8 cellular contexts compared by ENCODE assay signal in the genomic region with DNA sequence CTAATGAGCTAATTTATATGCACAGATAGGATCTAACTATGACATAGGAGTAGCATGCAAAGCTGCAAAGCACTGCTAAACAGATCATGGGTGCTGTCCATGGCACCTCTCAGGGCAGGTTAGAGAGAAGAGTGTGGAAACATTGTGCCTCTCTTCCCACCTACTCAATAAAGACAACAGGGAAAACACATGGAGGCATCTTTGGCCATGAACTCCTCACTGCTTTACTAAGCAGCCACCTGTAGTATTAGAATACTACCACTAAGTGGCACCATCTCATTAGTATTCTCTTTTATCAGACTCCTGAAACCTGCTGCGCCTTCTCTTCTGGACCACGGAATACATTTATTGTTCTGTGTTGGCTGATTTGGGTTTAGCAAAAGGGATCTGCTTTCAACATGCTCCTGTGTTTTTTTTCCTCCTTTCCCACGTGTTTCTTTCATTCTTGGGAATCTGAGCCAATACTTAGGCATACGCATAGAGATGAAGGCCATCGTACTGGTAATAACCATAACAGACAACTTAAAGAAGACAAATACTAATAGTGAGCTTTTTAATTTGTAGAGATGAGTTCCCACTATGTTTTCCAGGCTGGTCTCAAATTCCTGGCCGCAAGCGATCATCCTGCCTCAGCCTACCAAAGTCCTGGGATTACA. TPM values are rescaled to one million over a fixed set of nuclear protein-coding genes. Genes with fewer than 3 reads are reported as not detected.
DNase-seq lines count a peak whose midpoint lies in the region; ATAC-seq and TF ChIP-seq lines count a peak whose summit lies in the region.

No MANE protein-coding gene starts in this region.

- POLR2A ChIA-PET in IMR-90 (lab: Charles Lee; ENCODE audit: unreplicated experiment): no interaction called here

- no peak overlapping the region for H3K23ac ChIP-seq in IMR-90 (ENCODE audit: low read depth, low read length)

- no peak overlapping the region for H2AFZ ChIP-seq in IMR-90 (replicated peaks; ENCODE audit: low read length, poor library complexity)

- TF ChIP-seq RAD21 in IMR-90 (IDR thresholded peaks at IDR 0.05; ENCODE audit: low read length): peak; percentile 82

- H3K4me3 ChIP-seq in IMR-90 (ENCODE audit: insufficient read depth, low read depth, low read length) (no peak overlapping the region), NT2/D1 (ENCODE audit: insufficient read length, low read depth) (no peak overlapping the region), left lung (no peak overlapping the region), upper lobe of left lung (no peak overlapping the region)

- H3K9me3 ChIP-seq in IMR-90 (ENCODE audit: control insufficient read depth, insufficient read depth, low read length): no peaks in the 10 kb centered on the region
- H3K9me3 ChIP-seq in NT2/D1 (ENCODE audit: insufficient read depth, low read length): no peaks in the 10 kb centered on the region
- no peaks in the 10 kb centered on the region for H3K9me3 ChIP-seq in left lung
- no peaks in the 10 kb centered on the region for H3K9me3 ChIP-seq in upper lobe of left lung

- intact Hi-C loops in IMR-90 (cut with micrococcal nuclease): loop anchor here (1.0 to 10.0 kb wide), 4 partner anchors 441 to 1814 kb away; no protein-coding TSS in a partner anchor
- intact Hi-C loops in left lung (cut with DNase I): loop anchor here in 1 of 2 donors (5.0 kb wide), 2 partner anchors 441 to 456 kb away; no protein-coding TSS in a partner anchor

- no peak overlapping the region for H3K56ac ChIP-seq in IMR-90 (ENCODE audit: extremely low read depth, insufficient read depth, low read length)

- no peak overlapping the region for H4K5ac ChIP-seq in IMR-90 (ENCODE audit: low read depth, low read length)

- no CpG with 5 or more reads among the region's 7 CpGs for WGBS in IMR-90 (ENCODE audit: extremely low coverage in 2 of 2, insufficient read length in 1 of 2), 2 experiments
- 49 to 55% methylated on average over 7 of the region's 7 CpGs for WGBS in upper lobe of left lung, 2 donors

- H2BK15ac ChIP-seq in IMR-90 (ENCODE audit: low read depth, low read length): no peak overlapping the region

- H2BK120ac ChIP-seq in IMR-90 (ENCODE audit: low read depth, low read length): no peak overlapping the region

- H3K36me3 ChIP-seq in IMR-90 (ENCODE audit: control insufficient read depth, insufficient read depth, low read length) (no peaks in the 10 kb centered on the region), NT2/D1 (ENCODE audit: insufficient read depth, insufficient read length, low read length) (no peaks in the 10 kb centered on the region), left lung (no peaks in the 10 kb centered on the region), upper lobe of left lung (no peaks in the 10 kb centered on the region)

- H3K18ac ChIP-seq in IMR-90 (ENCODE audit: low read depth, low read length): no peak overlapping the region

- H3K9me1 ChIP-seq in IMR-90 (ENCODE audit: insufficient read depth, low read length): no peaks in the 10 kb centered on the region

- in situ Hi-C loops in IMR-90 (cut with MboI; ENCODE audit: low sequenced_read_pairs): loop anchor here (5.0 to 10.0 kb wide), 3 partner anchors 434 to 664 kb away; no protein-coding TSS in a partner anchor

- no peak overlapping the region for H4K91ac ChIP-seq in IMR-90 (ENCODE audit: insufficient read depth, low read depth, low read length)

- no peak overlapping the region for H3K4ac ChIP-seq in IMR-90 (ENCODE audit: low read depth, low read length)

- dilution Hi-C loops in IMR-90 (cut with HindIII; ENCODE audit: low sequenced_read_pairs, unreplicated experiment): no loop called here

- H3K27me3 ChIP-seq in IMR-90 (ENCODE audit: control insufficient read depth, insufficient read depth, low read length) (peaks cover 8% of the 10 kb centered on the region), NT2/D1 (ENCODE audit: insufficient read depth, insufficient read length) (no peaks in the 10 kb centered on the region), left lung (peaks cover 0 to 10% of the 10 kb centered on the region in 2 donors), upper lobe of left lung (no peaks in the 10 kb centered on the region)

- TF ChIP-seq POLR2A in IMR-90 (IDR thresholded peaks at IDR 0.05; ENCODE audit: low read depth, low read length): no peak
- TF ChIP-seq POLR2A in upper lobe of left lung (IDR thresholded peaks at IDR 0.05): no peak

- CTCF ChIA-PET in IMR-90 (lab: Yijun Ruan, JAX): interaction anchor here (0.5 to 0.9 kb wide), 4 partner anchors 10 to 443 kb away, joined by 3 to 4 read pairs (median 4); a partner anchor contains a TSS

- H2AK9ac ChIP-seq in IMR-90 (replicated peaks; ENCODE audit: low read depth, low read length, poor library complexity): no peak overlapping the region

- no peak overlapping the region for H3K14ac ChIP-seq in IMR-90 (replicated peaks; ENCODE audit: low read depth, low read length)

- H3K27ac ChIP-seq in IMR-90 (ENCODE audit: insufficient read depth, low read length): no peak overlapping the region
- no peak overlapping the region for H3K27ac ChIP-seq in left lung
- H3K27ac ChIP-seq in upper lobe of left lung: no peak overlapping the region

- H3K9ac ChIP-seq in IMR-90 (ENCODE audit: low read depth, low read length) (no peak overlapping the region), NT2/D1 (ENCODE audit: insufficient read length, low read depth) (no peak overlapping the region)

- no peak overlapping the region for H2AK5ac ChIP-seq in IMR-90 (ENCODE audit: low read depth, low read length)

- no peak overlapping the region for H2BK5ac ChIP-seq in IMR-90 (ENCODE audit: low read depth, low read length, poor library complexity, severe bottlenecking)

- ATAC-seq in activated CD4-positive, CD25-positive, alpha-beta regulatory T cell treated with anti-CD3 and anti-CD28 coated beads, Interleukin-2, amount 50 U/mL, for 24 hours: peak; percentile 65 to 81
- ATAC-seq in GM21786 (IDR thresholded peaks at IDR 0.05; ENCODE audit: unreplicated experiment) (peak; percentile 87), IMR-90 (ENCODE audit: low read depth) (peak; percentile 92), left lung (peak; percentile 90), upper lobe of left lung (ENCODE audit: low FRiP score in 2 of 2) (peak; percentile 78 to 87)

- TF ChIP-seq EP300 in upper lobe of left lung (IDR thresholded peaks at IDR 0.05): no peak

- H3K79me1 ChIP-seq in IMR-90 (ENCODE audit: low read depth in 1 of 2, low read length in 2 of 2): no peaks in the 10 kb centered on the region

- H4K20me1 ChIP-seq in IMR-90 (ENCODE audit: insufficient read depth, low read length): no peaks in the 10 kb centered on the region

- TF ChIP-seq CTCF in IMR-90 (conservative IDR thresholded peaks at IDR 0.05; ENCODE audit: low read depth, low read length): peak; percentile 75
- peak; percentile 81 to 87 for TF ChIP-seq CTCF in left lung (IDR thresholded peaks at IDR 0.05)
- peak; percentile 65 to 86 (median 82) for TF ChIP-seq CTCF in upper lobe of left lung (IDR thresholded peaks at IDR 0.05)

- BruUV-seq in IMR-90 (replicated peaks; lab: Mats Ljungman, UMichigan): no TSS peak

- no peak for DNase-seq in activated CD4-positive, CD25-positive, alpha-beta regulatory T cell (lab: John Stamatoyannopoulos, UW)
- DNase-seq in IMR-90 (peak; percentile 64), NT2/D1 (ENCODE audit: low read depth, low spot score) (peak; percentile 25), cerebellar cortex (ENCODE audit: low spot score) (peak; percentile 83), left lung (no peak), upper lobe of left lung (no peak)

- H4K8ac ChIP-seq in IMR-90 (ENCODE audit: low read depth in 2 of 2, low read length in 2 of 2): no peak overlapping the region

- H3K4me1 ChIP-seq in IMR-90 (ENCODE audit: control insufficient read depth, insufficient read depth, low read length) (no peaks in the 10 kb centered on the region), NT2/D1 (ENCODE audit: insufficient read depth, insufficient read length) (no peaks in the 10 kb centered on the region), left lung (no peaks in the 10 kb centered on the region), upper lobe of left lung (no peaks in the 10 kb centered on the region)

- no peak overlapping the region for H3K4me2 ChIP-seq in IMR-90 (ENCODE audit: low read depth, low read length)

- no peak overlapping the region for H2BK20ac ChIP-seq in IMR-90 (ENCODE audit: low read depth, low read length)

TF ChIP-seq in IMR-90, 13 proteins besides CTCF, POLR2A, EP300 and RAD21:
- no peak for TF ChIP-seq MXI1 (IDR thresholded peaks at IDR 0.05; ENCODE audit: borderline replicate concordance, low read depth, low read length)
- peak; percentile 64 for TF ChIP-seq SMC3 (IDR thresholded peaks at IDR 0.05; ENCODE audit: low read depth, low read length)
- no peak for TF ChIP-seq CEBPB (IDR thresholded peaks at IDR 0.05; ENCODE audit: low read depth, low read length)
- TF ChIP-seq, protein P1, sequence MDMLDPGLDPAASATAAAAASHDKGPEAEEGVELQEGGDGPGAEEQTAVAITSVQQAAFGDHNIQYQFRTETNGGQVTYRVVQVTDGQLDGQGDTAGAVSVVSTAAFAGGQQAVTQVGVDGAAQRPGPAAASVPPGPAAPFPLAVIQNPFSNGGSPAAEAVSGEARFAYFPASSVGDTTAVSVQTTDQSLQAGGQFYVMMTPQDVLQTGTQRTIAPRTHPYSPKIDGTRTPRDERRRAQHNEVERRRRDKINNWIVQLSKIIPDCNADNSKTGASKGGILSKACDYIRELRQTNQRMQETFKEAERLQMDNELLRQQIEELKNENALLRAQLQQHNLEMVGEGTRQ (IDR thresholded peaks at IDR 0.05; ENCODE audit: low read depth, low read length): no peak

RNA-seq across cellular contexts. Expression of a gene that starts 9.4 kb away (rescaled TPM):
- total RNA-seq in IMR-90 (2012; rRNA removed): 40.9 and 51.4 TPM in 2 replicates
- 61.5 and 68.6 TPM in 2 replicates for polyA plus RNA-seq in IMR-90 (2012; rRNA removed)
- 50.9 and 52.6 TPM in 2 replicates for polyA plus RNA-seq in IMR-90 (2012; cell fraction: cytosol; rRNA removed)
- 12.9 and 36.9 TPM in 2 replicates for polyA plus RNA-seq in IMR-90 (2012; cell fraction: nucleus; rRNA removed; ENCODE audit: low replicate concordance)
- 10 to 100 TPM; 49.2 to 58.7 TPM for total RNA-seq in left lung
- 10 to 100 TPM; 31.4 to 57.5 (median 47.4) TPM for total RNA-seq in upper lobe of left lung

Comparison
In these comparisons a context has a peak if more than half of its experiments do, and no peak if none do; other contexts are left out.
1. DNase-seq: peak in IMR-90 (single experiment), NT2/D1 (single experiment) and cerebellar cortex (single experiment); none in activated CD4-positive, CD25-positive, alpha-beta regulatory T cell (0 of 4), left lung (0 of 2) and upper lobe of left lung (0 of 2).
2. Peak in every context shown above with its lines, with median percentiles within 50 percentile points of each other: ATAC-seq and CTCF ChIP-seq.